ENCODE assay signal across 21 cellular contexts in genomic region chr22:46159777-46160176, GRCh38.
"Had no signal": no experiment of that assay in that cellular context is flagged by ENCODE, and none has a peak within 500 bp of the region (broad histone marks: within the 10 kb centered on the region; RNA-seq: fewer than 3 reads in every experiment).

No MANE protein-coding gene starts in this region.

- H3K27me3 ChIP-seq: gastrocnemius medialis, right atrium auricular region, transverse colon had no signal

- H3K9me3 Mint-ChIP-seq: activated naive CD4-positive, alpha-beta T cell treated with anti-CD3 and anti-CD28 coated beads for 36 hours; activated naive CD8-positive, alpha-beta T cell treated with anti-CD3 and anti-CD28 coated beads, Interleukin-2, amount 50 U/mL, for 24 hours; activated T-helper 2 cell treated with anti-CD3 and anti-CD28 coated beads, Interferon-gamma antibody, Interleukin-2, Interleukin-4, amounts not matched to agents 10 μg/mL and 5 μg/mL and 100 μg/mL, durations not matched to agents 14 hours and 24 hours and 36 hours; nephron; T-cell had no signal

- H3K27me3 Mint-ChIP-seq: activated naive CD8-positive, alpha-beta T cell treated with anti-CD3 and anti-CD28 coated beads, Interleukin-2, amount 50 U/mL, for 24 hours; T-cell had no signal

- H3K4me1 Mint-ChIP-seq: activated naive CD8-positive, alpha-beta T cell treated with anti-CD3 and anti-CD28 coated beads, Interleukin-2, amount 50 U/mL, for 24 hours had no signal

- H3K4me3 ChIP-seq: gastrocnemius medialis, right atrium auricular region, transverse colon had no signal

- DNase-seq: activated CD4-positive, alpha-beta T cell treated with anti-CD3 and anti-CD28 coated beads for 1 hour; activated CD4-positive, alpha-beta T cell treated with anti-CD3 and anti-CD28 coated beads, Interleukin-2, amount 50 U/mL, for 4 hours; activated naive CD4-positive, alpha-beta T cell treated with anti-CD3 and anti-CD28 coated beads for 36 hours; activated naive CD8-positive, alpha-beta T cell treated with anti-CD3 and anti-CD28 coated beads, Interleukin-2, amount 50 U/mL, for 24 hours; activated T-cell treated with anti-CD3 and anti-CD28 coated beads, Interleukin-2, amount 50 U/mL, for 1 hour; erythroblast; gastrocnemius medialis; islet precursor cell; left ventricle myocardium superior; mesendoderm; occipital lobe; small intestine; stimulated activated CD4-positive, alpha-beta T cell treated with anti-CD3 and anti-CD28 coated beads, Interleukin-4, amount 100 ng/mL, for 4 hours; stimulated activated CD8-positive, alpha-beta memory T cell treated with anti-CD3 and anti-CD28 coated beads, Interleukin-4, amount 100 ng/mL, for 48 hours; stimulated activated naive CD4-positive, alpha-beta T cell treated with Interleukin-2 at 50 U/mL for 16 hours; T-cell; T1000; transverse colon had no signal

- H3K4me3 Mint-ChIP-seq: activated naive CD4-positive, alpha-beta T cell treated with anti-CD3 and anti-CD28 coated beads for 36 hours; activated naive CD8-positive, alpha-beta T cell treated with anti-CD3 and anti-CD28 coated beads, Interleukin-2, amount 50 U/mL, for 24 hours; nephron; T-cell had no signal

- H3K9me3 ChIP-seq: gastrocnemius medialis, right atrium auricular region, transverse colon had no signal

- H3K36me3 ChIP-seq: gastrocnemius medialis had no signal

- H3K27ac Mint-ChIP-seq: activated naive CD4-positive, alpha-beta T cell treated with anti-CD3 and anti-CD28 coated beads for 36 hours; activated naive CD8-positive, alpha-beta T cell treated with anti-CD3 and anti-CD28 coated beads, Interleukin-2, amount 50 U/mL, for 24 hours; activated T-helper 2 cell treated with anti-CD3 and anti-CD28 coated beads, Interferon-gamma antibody, Interleukin-2, Interleukin-4, amounts not matched to agents 10 μg/mL and 5 μg/mL and 100 μg/mL, durations not matched to agents 14 hours and 24 hours and 36 hours; T-cell had no signal
